ENCODE assay signal across 2 cellular contexts in the genomic region with DNA sequence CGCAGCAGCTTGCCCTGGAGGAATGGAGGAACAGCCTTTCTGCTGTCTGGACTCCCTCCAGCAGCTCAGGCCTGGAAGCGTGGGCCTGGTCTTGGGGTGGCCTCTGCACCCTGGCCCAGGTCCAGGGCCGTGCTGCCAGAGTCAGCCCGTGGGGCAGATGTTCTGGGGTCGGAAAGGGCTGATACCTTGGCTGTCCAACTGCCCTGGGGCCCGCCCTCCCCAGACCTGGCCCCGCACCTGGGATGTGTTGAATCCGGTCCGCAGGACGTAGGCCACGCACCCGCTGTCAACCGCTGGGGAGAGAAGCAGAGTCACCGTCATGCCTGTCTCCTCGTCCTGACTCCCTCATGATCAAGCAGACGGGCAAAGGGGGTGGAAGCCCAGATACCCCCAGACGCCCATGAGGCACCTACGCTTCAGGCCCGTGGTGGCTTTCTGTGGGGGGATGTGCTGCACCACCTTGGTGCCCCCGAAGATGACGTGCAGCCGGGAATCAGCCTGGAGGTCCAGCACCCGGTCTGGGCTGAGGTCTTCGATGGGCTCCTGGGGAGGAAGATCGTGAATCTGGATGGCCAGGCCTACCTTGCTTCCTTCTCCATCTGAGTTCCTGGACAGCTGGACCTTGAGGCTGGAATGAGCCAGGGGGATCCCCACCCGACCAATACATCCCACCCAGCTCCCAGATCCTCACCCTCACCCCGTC.
TF ChIP-seq lines count a peak whose summit lies in the region.

No MANE protein-coding gene starts in this region.

TF ChIP-seq in GM12891, 5 proteins besides CTCF, POLR2A, EP300 and RAD21:
- TF ChIP-seq SPI1 (IDR thresholded peaks at IDR 0.05; ENCODE audit: low read depth, low read length): no peak
- no peak for TF ChIP-seq POLR2AphosphoS5 (IDR thresholded peaks at IDR 0.05; ENCODE audit: low read depth, low read length)
- no peak for TF ChIP-seq PAX5 (IDR thresholded peaks at IDR 0.05; ENCODE audit: insufficient read depth, low read length, severe bottlenecking)
- TF ChIP-seq TAF1 (IDR thresholded peaks at IDR 0.05; ENCODE audit: low read depth, low read length): no peak
- no peak for TF ChIP-seq POU2F2 (IDR thresholded peaks at IDR 0.05; ENCODE audit: low read depth, low read length)
TF ChIP-seq in GM12891: peak in this region for 0.

TF ChIP-seq in K562, 482 proteins besides CTCF, POLR2A, EP300 and RAD21:
- TF ChIP-seq TFAP4 (CRISPR knock-in tag; IDR thresholded peaks at IDR 0.05; ENCODE audit: borderline replicate concordance): no peak
- TF ChIP-seq GMEB1 (CRISPR knock-in tag; IDR thresholded peaks at IDR 0.05): no peak
- no peak for TF ChIP-seq NR2C2 (CRISPR knock-in tag; IDR thresholded peaks at IDR 0.05)
- TF ChIP-seq NR2C2 (tag; IDR thresholded peaks at IDR 0.05): no peak
- TF ChIP-seq ZC3H4 (CRISPR knock-in tag; IDR thresholded peaks at IDR 0.05; ENCODE audit: borderline replicate concordance): 0 out of 2 replicates have a peak, but pooled peaks have one; percentile 35
- TF ChIP-seq POLR2G (IDR thresholded peaks at IDR 0.05; ENCODE audit: low read depth, low read length): 0 out of 2 replicates have a peak, but pooled peaks have one; percentile 51
